In the genomic region with DNA sequence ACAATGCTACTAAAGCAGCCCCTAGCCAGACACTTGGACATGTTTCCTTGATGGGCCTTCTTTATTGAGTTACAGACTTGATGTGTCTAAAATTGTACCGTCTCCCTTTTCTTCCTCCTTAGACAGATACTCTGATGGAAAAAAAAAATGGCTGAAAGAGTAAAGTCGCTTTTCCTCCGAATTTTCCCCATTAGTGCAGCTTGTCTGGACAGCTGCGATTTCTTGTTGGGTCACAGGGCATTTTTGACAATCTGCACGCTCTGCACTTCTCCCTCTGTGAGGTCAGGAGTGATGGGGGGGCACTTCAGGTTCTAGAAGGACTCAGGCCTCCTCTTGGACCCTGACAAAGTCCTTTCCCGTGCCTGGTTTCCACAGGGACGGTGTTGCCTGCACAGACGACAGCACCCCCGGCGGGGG, we compare ENCODE assay signal across 8 cellular contexts. TPM values are rescaled to one million over a fixed set of nuclear protein-coding genes. Genes with fewer than 3 reads are reported as not detected.
DNase-seq lines count a peak whose midpoint lies in the region; ATAC-seq and TF ChIP-seq lines count a peak whose summit lies in the region.

No MANE protein-coding gene starts in this region.

- no peaks in the 10 kb centered on the region for H4K20me1 ChIP-seq in OCI-LY1 (ENCODE audit: insufficient read depth, low read length)

- H3K79me2 ChIP-seq in OCI-LY1 (ENCODE audit: insufficient read depth, low read length) = peaks cover 39% of the 10 kb centered on the region

- peaks cover 2% of the 10 kb centered on the region for H3K36me3 Mint-ChIP-seq in neural crest cell (ENCODE audit: low read depth)

- peak overlapping the region; percentile 86 for H3K4me3 Mint-ChIP-seq in neural crest cell

- H3F3A ChIP-seq in OCI-LY1 (ENCODE audit: insufficient read depth, low read length) = no peaks in the 10 kb centered on the region

- H3K9me3 Mint-ChIP-seq in neural crest cell = no peaks in the 10 kb centered on the region

- no peaks in the 10 kb centered on the region for H3K9me3 ChIP-seq in OCI-LY1 (ENCODE audit: low read length)
- no peaks in the 10 kb centered on the region for H3K9me3 ChIP-seq in effector memory CD4-positive, alpha-beta T cell (ENCODE audit: control insufficient read depth, low read length)

- no peak for ATAC-seq in HG02610 (IDR thresholded peaks at IDR 0.05; ENCODE audit: unreplicated experiment)
- no peak for ATAC-seq in GM19463 (IDR thresholded peaks at IDR 0.05; ENCODE audit: unreplicated experiment)

- H3K36me3 ChIP-seq in OCI-LY1 (ENCODE audit: insufficient read depth, low read length) = peaks cover 24% of the 10 kb centered on the region
- H3K36me3 ChIP-seq in effector memory CD4-positive, alpha-beta T cell (ENCODE audit: control insufficient read depth, insufficient read depth, low read length) = peaks cover 6% of the 10 kb centered on the region

- no peaks in the 10 kb centered on the region for H3K9me2 ChIP-seq in OCI-LY1 (ENCODE audit: low read depth, low read length)

- peak overlapping the region; percentile 83 for H3K27ac Mint-ChIP-seq in neural crest cell (ENCODE audit: unreplicated experiment)

- DNase-seq in effector memory CD4-positive, alpha-beta T cell = no peak
- DNase-seq in neural crest cell (ENCODE audit: low read depth, low spot score) (no peak), HT-29 (ENCODE audit: low spot score) (no peak)
- DNase-seq in NK-92 treated with Interleukin-12 subunit alpha and Interleukin-12 subunit beta, amount 100 ng/mL, for 24 hours (lab: John Stamatoyannopoulos, UW) = no peak

- peak overlapping the region; percentile 86 for H3K27ac ChIP-seq in OCI-LY1 (ENCODE audit: low read depth, low read length, poor library complexity, severe bottlenecking)
- H3K27ac ChIP-seq in effector memory CD4-positive, alpha-beta T cell (ENCODE audit: insufficient read depth, low read length, poor library complexity, severe bottlenecking) = peak overlapping the region; percentile 98

- TF ChIP-seq CTCF in GM12873 (IDR thresholded peaks at IDR 0.05; ENCODE audit: insufficient read depth, low read depth, low read length, missing control alignments) (peak; percentile 33), OCI-LY1 (IDR thresholded peaks at IDR 0.05; ENCODE audit: low read length) (no peak), neural crest cell (conservative IDR thresholded peaks at IDR 0.05) (peak; percentile 32)

- peak overlapping the region; percentile 85 for H3K4me2 ChIP-seq in OCI-LY1 (ENCODE audit: low read length)

- H3K4me3 ChIP-seq in OCI-LY1 (ENCODE audit: low read depth, low read length, poor library complexity, severe bottlenecking) = peak overlapping the region; percentile 80
- peak overlapping the region; percentile 80 for H3K4me3 ChIP-seq in effector memory CD4-positive, alpha-beta T cell (ENCODE audit: insufficient read depth, low read depth, low read length, poor library complexity, severe bottlenecking)

- H2AFZ ChIP-seq in OCI-LY1 (ENCODE audit: low read length) = no peak overlapping the region

- H3K4me1 ChIP-seq in OCI-LY1 (ENCODE audit: insufficient read depth, low read length, severe bottlenecking) = peaks cover 43% of the 10 kb centered on the region
- peaks cover 14% of the 10 kb centered on the region for H3K4me1 ChIP-seq in effector memory CD4-positive, alpha-beta T cell (ENCODE audit: control insufficient read depth, insufficient read depth, low read length, poor library complexity, severe bottlenecking)

- peaks cover 53% of the 10 kb centered on the region for H3K4me1 Mint-ChIP-seq in neural crest cell

- H3K27me3 Mint-ChIP-seq in neural crest cell (ENCODE audit: low read depth) = no peaks in the 10 kb centered on the region

- H3K9ac ChIP-seq in OCI-LY1 (ENCODE audit: low read length) = peak overlapping the region; percentile 83

- no peaks in the 10 kb centered on the region for H3K27me3 ChIP-seq in OCI-LY1 (ENCODE audit: insufficient read depth, low read length)
- H3K27me3 ChIP-seq in effector memory CD4-positive, alpha-beta T cell (replicated peaks; ENCODE audit: control insufficient read depth, insufficient read depth, low read length, poor library complexity, severe bottlenecking) = no peaks in the 10 kb centered on the region

RNA-seq across cellular contexts. Expression of gene PRKAR1A, which starts 1.0 kb away (rescaled TPM):
- total RNA-seq in neural crest cell = 250 and 258 TPM in 2 replicates
- 86.4 and 119 TPM in 2 replicates for total RNA-seq in HT-29 (2014; rRNA removed; shearing (Covaris generic))

RNA-seq across cellular contexts. Expression of gene WIPI1, which starts 54.0 kb away (rescaled TPM):
- 14.1 and 15.6 TPM in 2 replicates for total RNA-seq in neural crest cell
- total RNA-seq in HT-29 (2014; rRNA removed; shearing (Covaris generic)) = 4.4 and 7.3 TPM in 2 replicates
